In genomic region chr19:10593820-10594637, GRCh38 we compare ENCODE assay signal across 8 cellular contexts. TPM values are rescaled to one million over a fixed set of nuclear protein-coding genes. Genes with fewer than 3 reads are reported as not detected.
A peak's percentile ranks its signal among the peaks of the same experiment; 100 is the strongest.
DNase-seq lines count a peak whose midpoint lies in the region; ATAC-seq and TF ChIP-seq lines count a peak whose summit lies in the region.
"Had no signal": no experiment of that assay in that cellular context is flagged by ENCODE, and none has a peak within 500 bp of the region (broad histone marks: within the 10 kb centered on the region; RNA-seq: fewer than 3 reads in every experiment).

No MANE protein-coding gene starts in this region.

- no peaks in the 10 kb centered on the region for H3K27me3 Mint-ChIP-seq in activated T-helper 1 cell treated with anti-CD3 and anti-CD28 coated beads, Interleukin-12 subunit alpha, Interleukin-12 subunit beta, Interleukin-2, Interleukin-4 antibody, amounts not matched to agents 30 ng/mL and 10 ng/mL and 1 ng/mL, durations not matched to agents 14 hours and 24 hours and 36 hours (ENCODE audit: insufficient read depth)

- no peaks in the 10 kb centered on the region for H3K36me3 ChIP-seq in testis (ENCODE audit: low read depth, missing control alignments)

- H3K9me3 Mint-ChIP-seq in activated T-helper 1 cell treated with anti-CD3 and anti-CD28 coated beads, Interleukin-12 subunit alpha, Interleukin-12 subunit beta, Interleukin-2, Interleukin-4 antibody, amounts not matched to agents 30 ng/mL and 10 ng/mL and 1 ng/mL, durations not matched to agents 14 hours and 24 hours and 36 hours: no peaks in the 10 kb centered on the region

- H3K4me3 ChIP-seq in testis: no peak overlapping the region

- H3K4me1 Mint-ChIP-seq in activated T-helper 1 cell treated with anti-CD3 and anti-CD28 coated beads, Interleukin-12 subunit alpha, Interleukin-12 subunit beta, Interleukin-2, Interleukin-4 antibody, amounts not matched to agents 30 ng/mL and 10 ng/mL and 1 ng/mL, durations not matched to agents 14 hours and 24 hours and 36 hours (ENCODE audit: low read depth): peaks cover 17% of the 10 kb centered on the region

- H3K27ac Mint-ChIP-seq in activated T-helper 1 cell treated with anti-CD3 and anti-CD28 coated beads, Interleukin-12 subunit alpha, Interleukin-12 subunit beta, Interleukin-2, Interleukin-4 antibody, amounts not matched to agents 30 ng/mL and 10 ng/mL and 1 ng/mL, durations not matched to agents 14 hours and 24 hours and 36 hours: peak overlapping the region; percentile 37

- H3K27me3 ChIP-seq in testis: no peaks in the 10 kb centered on the region

- intact Hi-C loops in activated T-helper 1 cell treated with anti-CD3 and anti-CD28 coated beads, Interleukin-12 subunit alpha, Interleukin-12 subunit beta, Interleukin-2, Interleukin-4 antibody, amounts not matched to agents 30 ng/mL and 10 ng/mL and 1 ng/mL, durations not matched to agents 14 hours and 24 hours and 36 hours (cut with micrococcal nuclease): no loop called here
- intact Hi-C loops in testis (cut with DNase I; ENCODE audit: low total_unique reads): no loop called here

- no peak for DNase-seq in activated T-helper 1 cell treated with anti-CD3 and anti-CD28 coated beads, Interleukin-12 subunit alpha, Interleukin-12 subunit beta, Interleukin-2, Interleukin-4 antibody, amounts not matched to agents 30 ng/mL and 10 ng/mL and 1 ng/mL, durations not matched to agents 14 hours and 24 hours and 36 hours (ENCODE audit: low spot score)
- DNase-seq in islet precursor cell (peak; percentile 83), testis (peak; percentile 92), HuH-7 (ENCODE audit: low spot score) (no peak), SIG-M5 (lab: John Stamatoyannopoulos, UW) (no peak)
- DNase-seq in activated effector memory CD4-positive, alpha-beta T cell treated with Interleukin-2 at 50 U/mL for 16 hours: no peak

- TF ChIP-seq CTCF in testis (IDR thresholded peaks at IDR 0.05): no peak

- TF ChIP-seq POLR2A in testis (IDR thresholded peaks at IDR 0.05): no peak

- no peaks in the 10 kb centered on the region for H3K9me3 ChIP-seq in testis

- peak overlapping the region; percentile 55 to 88 for H3K27ac ChIP-seq in testis
- H3K27ac ChIP-seq: VCaP had no signal

- no peak overlapping the region for H3K4me3 Mint-ChIP-seq in activated T-helper 1 cell treated with anti-CD3 and anti-CD28 coated beads, Interleukin-12 subunit alpha, Interleukin-12 subunit beta, Interleukin-2, Interleukin-4 antibody, amounts not matched to agents 30 ng/mL and 10 ng/mL and 1 ng/mL, durations not matched to agents 14 hours and 24 hours and 36 hours

- no peaks in the 10 kb centered on the region for H3K36me3 Mint-ChIP-seq in activated T-helper 1 cell treated with anti-CD3 and anti-CD28 coated beads, Interleukin-12 subunit alpha, Interleukin-12 subunit beta, Interleukin-2, Interleukin-4 antibody, amounts not matched to agents 30 ng/mL and 10 ng/mL and 1 ng/mL, durations not matched to agents 14 hours and 24 hours and 36 hours (ENCODE audit: low read depth)

- peak; percentile 48 for ATAC-seq in GM21515 (IDR thresholded peaks at IDR 0.05; ENCODE audit: unreplicated experiment)

- peaks cover 22% of the 10 kb centered on the region for H3K4me1 ChIP-seq in testis

- whole genome bisulfite sequencing in testis, 2 donors: 42 to 56% methylated on average over 8 to 9 of the region's 9 CpGs

RNA-seq across cellular contexts. Expression of gene AP1M2, which starts 6.9 kb away (rescaled TPM):
- not detected in 2 replicates for total RNA-seq in activated T-helper 1 cell treated with anti-CD3 and anti-CD28 coated beads, Interleukin-12 subunit alpha, Interleukin-12 subunit beta, Interleukin-2, Interleukin-4 antibody, amounts not matched to agents 30 ng/mL and 10 ng/mL and 1 ng/mL, durations not matched to agents 14 hours and 24 hours and 36 hours
- total RNA-seq in testis: 1 to 10 TPM; 6.9 to 7.7 TPM
- 23.3 TPM for polyA plus RNA-seq in testis (ENCODE audit: insufficient read depth, low read depth, low replicate concordance)

RNA-seq across cellular contexts. Expression of gene CDKN2D, which starts 25.2 kb away (rescaled TPM):
- 40.1 and 42.1 TPM in 2 replicates for total RNA-seq in activated T-helper 1 cell treated with anti-CD3 and anti-CD28 coated beads, Interleukin-12 subunit alpha, Interleukin-12 subunit beta, Interleukin-2, Interleukin-4 antibody, amounts not matched to agents 30 ng/mL and 10 ng/mL and 1 ng/mL, durations not matched to agents 14 hours and 24 hours and 36 hours
- total RNA-seq in testis: 10 to 100 TPM; 30.6 to 37.2 TPM
- 57.7 TPM for polyA plus RNA-seq in testis (ENCODE audit: insufficient read depth, low read depth, low replicate concordance)

RNA-seq across cellular contexts. Expression of gene KRI1, which starts 28.2 kb away (rescaled TPM):
- 91.1 and 91.8 TPM in 2 replicates for total RNA-seq in activated T-helper 1 cell treated with anti-CD3 and anti-CD28 coated beads, Interleukin-12 subunit alpha, Interleukin-12 subunit beta, Interleukin-2, Interleukin-4 antibody, amounts not matched to agents 30 ng/mL and 10 ng/mL and 1 ng/mL, durations not matched to agents 14 hours and 24 hours and 36 hours
- 10 to 100 TPM; 33.7 to 34.6 TPM for total RNA-seq in testis
- polyA plus RNA-seq in testis (ENCODE audit: insufficient read depth, low read depth, low replicate concordance): 48.3 TPM

RNA-seq across cellular contexts. Expression of gene SLC44A2, which starts 31.3 kb away (rescaled TPM):
- total RNA-seq in activated T-helper 1 cell treated with anti-CD3 and anti-CD28 coated beads, Interleukin-12 subunit alpha, Interleukin-12 subunit beta, Interleukin-2, Interleukin-4 antibody, amounts not matched to agents 30 ng/mL and 10 ng/mL and 1 ng/mL, durations not matched to agents 14 hours and 24 hours and 36 hours: 92.9 and 94.4 TPM in 2 replicates
- total RNA-seq in testis: 100 to 1,000 TPM; 360 to 463 TPM
- polyA plus RNA-seq in testis (ENCODE audit: insufficient read depth, low read depth, low replicate concordance): 268 TPM

RNA-seq across cellular contexts. Expression of gene ATG4D, which starts 50.3 kb away (rescaled TPM):
- total RNA-seq in activated T-helper 1 cell treated with anti-CD3 and anti-CD28 coated beads, Interleukin-12 subunit alpha, Interleukin-12 subunit beta, Interleukin-2, Interleukin-4 antibody, amounts not matched to agents 30 ng/mL and 10 ng/mL and 1 ng/mL, durations not matched to agents 14 hours and 24 hours and 36 hours: 37.3 and 40.7 TPM in 2 replicates
- total RNA-seq in testis: 10 to 100 TPM; 80.5 to 97.1 TPM
- polyA plus RNA-seq in testis (ENCODE audit: insufficient read depth, low read depth, low replicate concordance): 167 TPM

Comparison
In these comparisons a context has a peak if more than half of its experiments do, and no peak if none do; other contexts are left out.
1. DNase-seq: peak in islet precursor cell (single experiment) and testis (single experiment); none in activated T-helper 1 cell treated with anti-CD3 and anti-CD28 coated beads, Interleukin-12 subunit alpha, Interleukin-12 subunit beta, Interleukin-2, Interleukin-4 antibody, amounts not matched to agents 30 ng/mL and 10 ng/mL and 1 ng/mL, durations not matched to agents 14 hours and 24 hours and 36 hours (single experiment), HuH-7 (single experiment), activated effector memory CD4-positive, alpha-beta T cell treated with Interleukin-2 at 50 U/mL for 16 hours (single experiment) and SIG-M5 (single experiment).